In genomic region chr17:9247401-9247938, GRCh38 we compare ENCODE assay signal across 1 cellular context.
TF ChIP-seq lines count a peak whose summit lies in the region.

No MANE protein-coding gene starts in this region.

TF ChIP-seq in H1, 55 proteins besides CTCF, POLR2A, EP300 and RAD21 (continued from another document):
- no peak for TF ChIP-seq CHD7 (IDR thresholded peaks at IDR 0.05; ENCODE audit: insufficient replicate concordance, low read length)
- TF ChIP-seq CTBP2 (IDR thresholded peaks at IDR 0.05; ENCODE audit: borderline replicate concordance, insufficient read depth, insufficient read length, low read length) = no peak
- no peak for TF ChIP-seq SP1 (IDR thresholded peaks at IDR 0.05; ENCODE audit: low read depth, low read length)
- TF ChIP-seq RNF2 (IDR thresholded peaks at IDR 0.05; ENCODE audit: borderline replicate concordance, low read depth, low read length, missing control alignments, poor library complexity, severe bottlenecking) = no peak
- no peak for TF ChIP-seq JUN (IDR thresholded peaks at IDR 0.05; ENCODE audit: low read depth, low read length)
- no peak for TF ChIP-seq NRF1 (IDR thresholded peaks at IDR 0.05; ENCODE audit: low read depth, low read length)
- TF ChIP-seq EGR1 (IDR thresholded peaks at IDR 0.05; ENCODE audit: borderline replicate concordance, low read depth, low read length) = no peak
TF ChIP-seq in H1: peak in this region for 0.
